In the genomic region with DNA sequence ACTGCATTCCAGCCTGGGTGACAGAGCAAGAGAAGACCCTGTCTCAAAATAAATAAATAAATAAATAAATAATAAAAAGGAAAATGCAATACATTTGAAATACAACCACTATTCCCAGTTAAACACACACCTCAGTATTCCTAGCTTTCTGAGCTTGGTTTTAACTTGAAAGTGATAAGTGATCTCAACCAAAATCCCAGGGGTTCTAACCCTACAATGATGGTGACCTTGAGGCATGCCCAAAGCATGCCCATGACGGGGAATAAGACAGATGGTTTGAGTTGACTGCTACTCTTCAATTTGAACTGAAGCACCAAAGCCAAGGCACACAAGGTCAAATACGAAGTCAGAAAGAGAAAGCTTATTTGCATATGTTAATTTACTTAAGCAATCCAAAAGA, we compare ENCODE assay signal across 30 cellular contexts.
"Had no signal": no experiment of that assay in that cellular context is flagged by ENCODE, and none has a peak within 500 bp of the region (broad histone marks: within the 10 kb centered on the region; RNA-seq: fewer than 3 reads in every experiment).

No MANE protein-coding gene starts in this region.

- H3K36me3 ChIP-seq: adrenal gland had no signal

- H3K27me3 ChIP-seq: adrenal gland, body of pancreas, esophagus squamous epithelium had no signal

- DNase-seq: activated CD4-positive, alpha-beta memory T cell treated with anti-CD3 and anti-CD28 coated beads for 36 hours; activated CD4-positive, alpha-beta T cell treated with anti-CD3 and anti-CD28 coated beads for 36 hours; activated CD4-positive, alpha-beta T cell treated with anti-CD3 and anti-CD28 coated beads, Interleukin-2, amount 10 ng/mL, durations not matched to agents 24 days and 14 days; activated CD4-positive, CD25-positive, alpha-beta regulatory T cell; activated CD4-positive, CD25-positive, alpha-beta regulatory T cell treated with anti-CD3 and anti-CD28 coated beads, Interleukin-2, amount 50 U/mL, for 72 hours; activated CD8-positive, alpha-beta memory T cell treated with anti-CD3 and anti-CD28 coated beads, Interleukin-2, amount 10 ng/mL, durations not matched to agents 7 days and 5 days; activated CD8-positive, alpha-beta memory T cell treated with anti-CD3 and anti-CD28 coated beads, Interleukin-2, amount 50 U/mL, for 4 hours; activated CD8-positive, alpha-beta T cell treated with anti-CD3 and anti-CD28 coated beads, Interleukin-2, amount 10 ng/mL, durations not matched to agents 7 days and 5 days; activated effector memory CD4-positive, alpha-beta T cell treated with anti-CD3 and anti-CD28 coated beads, Interleukin-2, amount 50 U/mL, for 16 hours; activated naive CD4-positive, alpha-beta T cell treated with anti-CD3 and anti-CD28 coated beads for 36 hours; activated naive CD8-positive, alpha-beta T cell treated with anti-CD3 and anti-CD28 coated beads for 36 hours; activated naive CD8-positive, alpha-beta T cell treated with anti-CD3 and anti-CD28 coated beads, Interleukin-2, amount 50 U/mL, for 24 hours; activated T-cell treated with anti-CD3 and anti-CD28 coated beads, Interleukin-2, amount 50 U/mL, for 1 hour; activated T-cell treated with anti-CD3 and anti-CD28 coated beads, Interleukin-2, amount 50 U/mL, for 48 hours; adrenal gland; amygdala; aorta; body of pancreas; caudate nucleus; cortex of kidney; dermis blood vessel endothelial cell; effector CD4-positive, alpha-beta T cell; esophagus squamous epithelium; head of caudate nucleus; T-helper 2 cell had no signal

- H3K4me1 ChIP-seq: adrenal gland, body of pancreas, esophagus squamous epithelium had no signal

- H3K27ac ChIP-seq: adrenal gland, body of pancreas, epithelial cell of prostate, esophagus squamous epithelium had no signal

- H3K9me3 ChIP-seq: adrenal gland, body of pancreas, esophagus squamous epithelium had no signal

- ATAC-seq: activated CD4-positive, alpha-beta T cell treated with anti-CD3 and anti-CD28 coated beads for 36 hours; activated CD8-positive, alpha-beta memory T cell treated with anti-CD3 and anti-CD28 coated beads, Interleukin-2, amount 10 ng/mL, durations not matched to agents 7 days and 5 days; activated CD8-positive, alpha-beta T cell treated with anti-CD3 and anti-CD28 coated beads, Interleukin-2, amount 10 ng/mL, durations not matched to agents 7 days and 5 days; activated naive CD8-positive, alpha-beta T cell treated with anti-CD3 and anti-CD28 coated beads, Interleukin-2, amount 50 U/mL, for 24 hours; body of pancreas had no signal

- H3K4me3 ChIP-seq: adrenal gland, body of pancreas, esophagus squamous epithelium had no signal

- FAIRE-seq: colon, endometrium, endothelial cell of umbilical vein, frontal cortex had no signal
